Comparison of ENCODE assay signal across 25 cellular contexts in the genomic region with DNA sequence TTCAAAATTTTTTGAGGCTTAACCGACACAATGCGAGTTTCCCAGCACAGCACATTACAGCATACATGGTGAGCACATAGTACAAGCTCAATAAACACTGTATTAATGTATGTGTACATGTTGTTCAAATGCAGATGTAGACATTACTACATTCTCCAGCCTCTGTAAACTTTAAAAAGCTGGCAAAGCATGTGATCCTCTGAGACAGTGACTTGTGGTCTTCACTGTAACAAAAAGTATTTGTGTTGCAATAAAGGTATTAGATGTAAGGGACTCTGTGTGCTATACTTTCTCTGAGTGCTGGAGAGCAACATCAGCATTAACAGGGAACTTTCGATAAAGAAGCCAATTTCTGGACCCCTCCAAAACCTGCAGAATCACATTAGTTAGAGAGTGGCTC.
"Had no signal": no experiment of that assay in that cellular context is flagged by ENCODE, and none has a peak within 500 bp of the region (broad histone marks: within the 10 kb centered on the region; RNA-seq: fewer than 3 reads in every experiment).

No MANE protein-coding gene starts in this region.

- H3K9me3 ChIP-seq: esophagus muscularis mucosa, pancreas, right atrium auricular region, spleen, thoracic aorta, uterus had no signal

- ATAC-seq: activated naive CD8-positive, alpha-beta T cell treated with anti-CD3 and anti-CD28 coated beads, Interleukin-2, amount 50 U/mL, for 24 hours; left cardiac atrium; left ventricle myocardium superior; pancreas; T-helper 17 cell had no signal

- H3K27ac Mint-ChIP-seq: activated naive CD8-positive, alpha-beta T cell treated with anti-CD3 and anti-CD28 coated beads, Interleukin-2, amount 50 U/mL, for 24 hours; activated T-helper 1 cell treated with anti-CD3 and anti-CD28 coated beads, Interleukin-12 subunit alpha, Interleukin-12 subunit beta, Interleukin-2, Interleukin-4 antibody, amounts not matched to agents 30 ng/mL and 10 ng/mL and 1 ng/mL, durations not matched to agents 14 hours and 24 hours and 36 hours; nephron; stimulated activated naive CD8-positive, alpha-beta T cell treated with anti-CD3 and anti-CD28 coated beads, Interleukin-15, Interleukin-2, amounts not matched to agents 100 ng/mL and 50 ng/mL, for 24 hours; T-helper 17 cell had no signal

- H3K27me3 Mint-ChIP-seq: activated naive CD8-positive, alpha-beta T cell treated with anti-CD3 and anti-CD28 coated beads, Interleukin-2, amount 50 U/mL, for 24 hours; central memory CD8-positive, alpha-beta T cell; stimulated activated naive CD8-positive, alpha-beta T cell treated with anti-CD3 and anti-CD28 coated beads, Interleukin-15, Interleukin-2, amounts not matched to agents 100 ng/mL and 50 ng/mL, for 24 hours; T-helper 17 cell had no signal

- H3K27ac ChIP-seq: esophagus muscularis mucosa, hepatocyte, pancreas, right atrium auricular region, spleen, thoracic aorta, uterus had no signal

- H3K36me3 ChIP-seq: uterus had no signal

- H3K27me3 ChIP-seq: esophagus muscularis mucosa, hepatocyte, pancreas, right atrium auricular region, spleen, uterus had no signal

- H3K9me3 Mint-ChIP-seq: activated naive CD8-positive, alpha-beta T cell treated with anti-CD3 and anti-CD28 coated beads, Interleukin-2, amount 50 U/mL, for 24 hours; central memory CD8-positive, alpha-beta T cell; stimulated activated naive CD8-positive, alpha-beta T cell treated with anti-CD3 and anti-CD28 coated beads, Interleukin-15, Interleukin-2, amounts not matched to agents 100 ng/mL and 50 ng/mL, for 24 hours had no signal

- H3K4me3 ChIP-seq: esophagus muscularis mucosa, hepatocyte, pancreas, right atrium auricular region, spleen, thoracic aorta, uterus had no signal

- DNase-seq: activated CD4-positive, alpha-beta T cell treated with anti-CD3 and anti-CD28 coated beads for 1 hour; activated CD4-positive, alpha-beta T cell treated with anti-CD3 and anti-CD28 coated beads, Interleukin-2, amount 50 U/mL, for 1 hour; activated gamma-delta T cell; activated naive CD4-positive, alpha-beta T cell treated with anti-CD3 and anti-CD28 coated beads, Interleukin-2, amount 50 U/mL, for 16 hours; activated naive CD8-positive, alpha-beta T cell treated with anti-CD3 and anti-CD28 coated beads, Interleukin-2, amount 50 U/mL, for 24 hours; activated T-cell treated with anti-CD3 and anti-CD28 coated beads, Interleukin-2, amount 50 U/mL, for 1 hour; anterior cingulate cortex; dermis blood vessel endothelial cell; effector CD4-positive, alpha-beta T cell; left cardiac atrium; left ventricle myocardium superior; pancreas; stimulated activated CD4-positive, alpha-beta T cell treated with anti-CD3 and anti-CD28 coated beads, Interleukin-2, amount 100 ng/mL, for 48 hours; T-helper 17 cell; trophoblast cell; uterus had no signal

- H3K4me3 Mint-ChIP-seq: activated naive CD8-positive, alpha-beta T cell treated with anti-CD3 and anti-CD28 coated beads, Interleukin-2, amount 50 U/mL, for 24 hours; activated T-helper 1 cell treated with anti-CD3 and anti-CD28 coated beads, Interleukin-12 subunit alpha, Interleukin-12 subunit beta, Interleukin-2, Interleukin-4 antibody, amounts not matched to agents 30 ng/mL and 10 ng/mL and 1 ng/mL, durations not matched to agents 14 hours and 24 hours and 36 hours; central memory CD8-positive, alpha-beta T cell; nephron; stimulated activated naive CD8-positive, alpha-beta T cell treated with anti-CD3 and anti-CD28 coated beads, Interleukin-15, Interleukin-2, amounts not matched to agents 100 ng/mL and 50 ng/mL, for 24 hours; T-helper 17 cell had no signal
